ENCODE assay signal across 1 cellular context in genomic region chr17:80645706-80646325, GRCh38.
TF ChIP-seq lines count a peak whose summit lies in the region.

No MANE protein-coding gene starts in this region.

TF ChIP-seq in K562, 482 proteins besides CTCF, POLR2A, EP300 and RAD21 (continued from another document):
- TF ChIP-seq HDAC6 (IDR thresholded peaks at IDR 0.05; ENCODE audit: low read depth, low read length) = no peak
- TF ChIP-seq GTF2B (IDR thresholded peaks at IDR 0.05; ENCODE audit: extremely low read depth, insufficient read length) = no peak
- no peak for TF ChIP-seq NONO (IDR thresholded peaks at IDR 0.05; ENCODE audit: low read depth in 2 of 2, low read length in 1 of 2)
- TF ChIP-seq CBFA2T3 (IDR thresholded peaks at IDR 0.05) = no peak
- no peak for TF ChIP-seq ZBTB9 (CRISPR knock-in tag; IDR thresholded peaks at IDR 0.05)
- no peak for TF ChIP-seq DDX20 (tag; IDR thresholded peaks at IDR 0.05; ENCODE audit: low read depth)
- TF ChIP-seq PTRF (tag; IDR thresholded peaks at IDR 0.05) = no peak
- TF ChIP-seq IRF9 (tag; IDR thresholded peaks at IDR 0.05) = no peak
- TF ChIP-seq RBM22 (IDR thresholded peaks at IDR 0.05; ENCODE audit: low read depth, low read length, poor library complexity, severe bottlenecking) = no peak
- TF ChIP-seq HNRNPL (IDR thresholded peaks at IDR 0.05; ENCODE audit: low read depth, low read length) = no peak
- no peak for TF ChIP-seq IFI16 (CRISPR knock-in tag; IDR thresholded peaks at IDR 0.05)
